Comparison of ENCODE assay signal across 9 cellular contexts in genomic region chr14:52124791-52125661, GRCh38. TPM values are rescaled to one million over a fixed set of nuclear protein-coding genes. Genes with fewer than 3 reads are reported as not detected.
A peak's percentile ranks its signal among the peaks of the same experiment; 100 is the strongest.
DNase-seq lines count a peak whose midpoint lies in the region; ATAC-seq, FAIRE-seq and TF ChIP-seq lines count a peak whose summit lies in the region.
"Had no signal": no experiment of that assay in that cellular context is flagged by ENCODE, and none has a peak within 500 bp of the region (broad histone marks: within the 10 kb centered on the region; RNA-seq: fewer than 3 reads in every experiment).

No MANE protein-coding gene starts in this region.

- no peaks in the 10 kb centered on the region for H3K36me3 ChIP-seq in kidney (ENCODE audit: control insufficient read depth in 1 of 2, insufficient read depth in 2 of 2, low read length in 2 of 2)

- H3K27ac ChIP-seq in kidney (ENCODE audit: low read depth in 2 of 2, low read length in 2 of 2): peak overlapping the region in 1 of 2 donors; percentile 70
- H3K27ac ChIP-seq: HL-60 had no signal

- ATAC-seq in HG03159 (IDR thresholded peaks at IDR 0.05; ENCODE audit: unreplicated experiment) (no peak), GM21786 (IDR thresholded peaks at IDR 0.05; ENCODE audit: unreplicated experiment) (no peak)
- ATAC-seq: left colon had no signal

- no peak overlapping the region for H3K9ac ChIP-seq in kidney (ENCODE audit: low read length in 2 of 2)

- TF ChIP-seq CTCF in HFF-Myc (IDR thresholded peaks at IDR 0.05; ENCODE audit: low read depth, low read length, missing control alignments) (no peak), kidney (IDR thresholded peaks at IDR 0.05; ENCODE audit: borderline replicate concordance, extremely low read depth, insufficient read depth) (no peak)

- H3K4me3 ChIP-seq in HFF-Myc (replicated peaks; ENCODE audit: low read depth, low read length) (no peak overlapping the region), kidney (ENCODE audit: low read length in 2 of 2) (no peak overlapping the region)

- FAIRE-seq in kidney (lab: Jason Lieb, UNC): no peak

- DNase-seq in HFF-Myc (ENCODE audit: extremely low read depth, low read depth) (peak; percentile 70), astrocyte of the hippocampus (ENCODE audit: low read depth, low spot score) (peak; percentile 66), iPS DF 19.7 (ENCODE audit: low read depth, low spot score) (peak; percentile 83), stromal cell of bone marrow (ENCODE audit: low read depth) (peak; percentile 93), kidney (no peak)
- DNase-seq: left colon had no signal

- peaks cover 0 to 2% of the 10 kb centered on the region in 2 donors for H3K4me1 ChIP-seq in kidney (ENCODE audit: control insufficient read depth in 1 of 2, insufficient read depth in 1 of 2, low read depth in 1 of 2, low read length in 2 of 2)

- intact Hi-C loops in kidney (cut with DNase I): no loop called here

- no peaks in the 10 kb centered on the region for H3K9me3 ChIP-seq in kidney (ENCODE audit: control insufficient read depth in 1 of 2, low read length in 2 of 2)

RNA-seq across cellular contexts. Expression of gene NID2, which starts 56.2 kb away (rescaled TPM):
- total RNA-seq in kidney: 37.7 TPM
- 7.1 TPM for polyA plus RNA-seq in kidney (ENCODE audit: insufficient read depth, low read depth, low replicate concordance)
